In genomic region chr9:6616976-6617375, GRCh38 we compare ENCODE assay signal across 21 cellular contexts. TPM values are rescaled to one million over a fixed set of nuclear protein-coding genes. Genes with fewer than 3 reads are reported as not detected.
"Had no signal": no experiment of that assay in that cellular context is flagged by ENCODE, and none has a peak within 500 bp of the region (broad histone marks: within the 10 kb centered on the region; RNA-seq: fewer than 3 reads in every experiment).

No MANE protein-coding gene starts in this region.

- H3K27me3 Mint-ChIP-seq: activated naive CD4-positive, alpha-beta T cell treated with anti-CD3 and anti-CD28 coated beads, Interleukin-2, amount 50 U/mL, for 24 hours had no signal

- ATAC-seq: activated CD4-positive, CD25-positive, alpha-beta regulatory T cell treated with anti-CD3 and anti-CD28 coated beads, Interleukin-2, amount 50 U/mL, for 24 hours; esophagus mucosa; left ventricle myocardium superior; natural killer cell treated with Interleukin-12 subunit alpha and Interleukin-12 subunit beta and Interleukin-15 and Interleukin-18, amount 100 ng/mL, for 72 hours; pancreas; right lobe of liver had no signal

- H3K27ac Mint-ChIP-seq: activated CD4-positive, alpha-beta memory T cell treated with anti-CD3 and anti-CD28 coated beads, Interleukin-2, amount 10 ng/mL, durations not matched to agents 7 days and 5 days; activated CD4-positive, alpha-beta T cell treated with anti-CD3 and anti-CD28 coated beads, Interleukin-2, amount 10 ng/mL, durations not matched to agents 24 days and 14 days; activated naive CD4-positive, alpha-beta T cell treated with anti-CD3 and anti-CD28 coated beads, Interleukin-2, amount 50 U/mL, for 24 hours; natural killer cell treated with Interleukin-12 subunit alpha and Interleukin-12 subunit beta and Interleukin-15 and Interleukin-18, amount 100 ng/mL, for 72 hours; stimulated activated naive CD8-positive, alpha-beta T cell treated with anti-CD3 and anti-CD28 coated beads, Interleukin-15, Interleukin-2, amounts not matched to agents 100 ng/mL and 50 ng/mL, for 24 hours had no signal

- FAIRE-seq: endothelial cell of umbilical vein, pancreas had no signal

- H3K4me3 ChIP-seq: pancreas, right lobe of liver, skin epidermis, tibial artery had no signal

- H3K27ac ChIP-seq: brain microvascular endothelial cell, pancreas, right lobe of liver, skin epidermis, tibial artery had no signal

- H3K27me3 ChIP-seq: brain microvascular endothelial cell, pancreas, right lobe of liver, tibial artery had no signal

- H3K4me3 Mint-ChIP-seq: activated CD4-positive, alpha-beta memory T cell treated with anti-CD3 and anti-CD28 coated beads, Interleukin-2, amount 10 ng/mL, durations not matched to agents 7 days and 5 days; activated CD4-positive, alpha-beta T cell treated with anti-CD3 and anti-CD28 coated beads, Interleukin-2, amount 10 ng/mL, durations not matched to agents 24 days and 14 days; activated naive CD4-positive, alpha-beta T cell treated with anti-CD3 and anti-CD28 coated beads, Interleukin-2, amount 50 U/mL, for 24 hours; natural killer cell treated with Interleukin-12 subunit alpha and Interleukin-12 subunit beta and Interleukin-15 and Interleukin-18, amount 100 ng/mL, for 72 hours; stimulated activated naive CD8-positive, alpha-beta T cell treated with anti-CD3 and anti-CD28 coated beads, Interleukin-15, Interleukin-2, amounts not matched to agents 100 ng/mL and 50 ng/mL, for 24 hours had no signal

- DNase-seq: activated CD4-positive, alpha-beta memory T cell treated with anti-CD3 and anti-CD28 coated beads, Interleukin-2, amount 10 ng/mL, durations not matched to agents 7 days and 5 days; activated CD4-positive, alpha-beta T cell treated with anti-CD3 and anti-CD28 coated beads, Interleukin-2, amount 10 ng/mL, durations not matched to agents 24 days and 14 days; activated gamma-delta T cell treated with Interleukin-2 at 50 U/mL for 16 hours; brain microvascular endothelial cell; central memory CD4-positive, alpha-beta T cell; effector memory CD4-positive, alpha-beta T cell; foreskin melanocyte; left ventricle myocardium superior; mammary epithelial cell; midbrain; pancreas; right lobe of liver; stimulated activated CD4-positive, alpha-beta T cell treated with anti-CD3 and anti-CD28 coated beads, Interleukin-1b, Interleukin-23, amount 100 ng/mL, for 48 hours; tibial artery had no signal

- H3K4me1 ChIP-seq: pancreas, right lobe of liver, tibial artery had no signal

- H3K36me3 ChIP-seq: brain microvascular endothelial cell, pancreas, tibial artery had no signal

- H3K9me3 Mint-ChIP-seq: activated CD4-positive, alpha-beta memory T cell treated with anti-CD3 and anti-CD28 coated beads, Interleukin-2, amount 10 ng/mL, durations not matched to agents 7 days and 5 days; activated naive CD4-positive, alpha-beta T cell treated with anti-CD3 and anti-CD28 coated beads, Interleukin-2, amount 50 U/mL, for 24 hours; natural killer cell treated with Interleukin-12 subunit alpha and Interleukin-12 subunit beta and Interleukin-15 and Interleukin-18, amount 100 ng/mL, for 72 hours; stimulated activated naive CD8-positive, alpha-beta T cell treated with anti-CD3 and anti-CD28 coated beads, Interleukin-15, Interleukin-2, amounts not matched to agents 100 ng/mL and 50 ng/mL, for 24 hours had no signal

- H3K4me1 Mint-ChIP-seq: activated CD4-positive, alpha-beta memory T cell treated with anti-CD3 and anti-CD28 coated beads, Interleukin-2, amount 10 ng/mL, durations not matched to agents 7 days and 5 days; activated CD4-positive, alpha-beta T cell treated with anti-CD3 and anti-CD28 coated beads, Interleukin-2, amount 10 ng/mL, durations not matched to agents 24 days and 14 days; activated naive CD4-positive, alpha-beta T cell treated with anti-CD3 and anti-CD28 coated beads, Interleukin-2, amount 50 U/mL, for 24 hours had no signal

- H3K36me3 Mint-ChIP-seq: activated naive CD4-positive, alpha-beta T cell treated with anti-CD3 and anti-CD28 coated beads, Interleukin-2, amount 50 U/mL, for 24 hours; natural killer cell treated with Interleukin-12 subunit alpha and Interleukin-12 subunit beta and Interleukin-15 and Interleukin-18, amount 100 ng/mL, for 72 hours had no signal

- H3K9me3 ChIP-seq: pancreas, right lobe of liver, tibial artery had no signal

RNA-seq across cellular contexts. Expression of gene GLDC, which starts 28.6 kb away (rescaled TPM):
- total RNA-seq: left ventricle myocardium superior had no signal
